ENCODE assay signal across 21 cellular contexts in genomic region chr1:170221031-170221430, GRCh38.
A peak's percentile ranks its signal among the peaks of the same experiment; 100 is the strongest.
DNase-seq lines count a peak whose midpoint lies in the region; ATAC-seq and TF ChIP-seq lines count a peak whose summit lies in the region.
"Had no signal": no experiment of that assay in that cellular context is flagged by ENCODE, and none has a peak within 500 bp of the region (broad histone marks: within the 10 kb centered on the region; RNA-seq: fewer than 3 reads in every experiment).

No MANE protein-coding gene starts in this region.

- no peaks in the 10 kb centered on the region for H3K36me3 Mint-ChIP-seq in Caco-2 (ENCODE audit: insufficient read depth, unreplicated experiment)
- H3K36me3 Mint-ChIP-seq: stimulated activated memory B cell treated with anti-CD40 and anti-IgM and Interleukin-4, amounts not matched to agents 10 μg/mL and 1 μg/mL and 100 μg/mL, for 72 hours had no signal

- H3K9me3 ChIP-seq in Caco-2 = no peaks in the 10 kb centered on the region
- no peaks in the 10 kb centered on the region for H3K9me3 ChIP-seq in right cardiac atrium (ENCODE audit: control insufficient read depth, low read length)
- no peaks in the 10 kb centered on the region for H3K9me3 ChIP-seq in sigmoid colon
- H3K9me3 ChIP-seq: Peyer's patch had no signal

- TF ChIP-seq EP300 in sigmoid colon (IDR thresholded peaks at IDR 0.05) = no peak

- POLR2A ChIA-PET in Caco-2 (lab: Charles Lee) = no interaction called here

- no TSS peak for BruUV-seq in Caco-2 (replicated peaks; lab: Mats Ljungman, UMichigan)

- CTCF ChIA-PET in Caco-2 (lab: Charles Lee) = no interaction called here

- H3K9me3 Mint-ChIP-seq in Caco-2 (ENCODE audit: unreplicated experiment) = peaks cover 9% of the 10 kb centered on the region
- H3K9me3 Mint-ChIP-seq: CD4-positive, alpha-beta T cell; central memory CD8-positive, alpha-beta T cell had no signal

- WGBS in right cardiac atrium = 34% methylated on average over 2 of the region's 2 CpGs
- whole genome bisulfite sequencing in sigmoid colon, 2 donors = 72 to 92% methylated on average over 2 of the region's 2 CpGs

- peaks cover 5% of the 10 kb centered on the region for H3K27me3 Mint-ChIP-seq in Caco-2 (ENCODE audit: insufficient read depth, unreplicated experiment)
- H3K27me3 Mint-ChIP-seq: stimulated activated memory B cell treated with anti-CD40 and anti-IgM and Interleukin-4, amounts not matched to agents 10 μg/mL and 1 μg/mL and 100 μg/mL, for 72 hours had no signal

- DNase-seq in Caco-2 (peak in 1 of 2 experiments; percentile 46), coronary artery (ENCODE audit: low spot score) (no peak), right cardiac atrium (peak in 1 of 3 donors; percentile 45), sigmoid colon (peak; percentile 68), NOMO-1 treated with DMSO at 0.1 percent for 48 hours (lab: John Stamatoyannopoulos, UW; ENCODE audit: unreplicated experiment) (no peak), glomerular visceral epithelial cell (ENCODE audit: extremely low spot score) (no peak)
- DNase-seq: activated CD8-positive, alpha-beta T cell treated with anti-CD3 and anti-CD28 coated beads for 36 hours; activated T-cell treated with anti-CD3 and anti-CD28 coated beads, Interleukin-2, amount 50 U/mL, for 72 hours; CD4-positive, alpha-beta T cell; effector CD8-positive, alpha-beta T cell; foreskin melanocyte; GOT3; NCI-H1092; NCI-H774; Peyer's patch had no signal

- H3K4me1 ChIP-seq in Caco-2 = peaks cover 10% of the 10 kb centered on the region; the same call in 1 of the 2 replicates
- H3K4me1 ChIP-seq in right cardiac atrium (ENCODE audit: control insufficient read depth, insufficient read depth, low read length) = peaks cover 10% of the 10 kb centered on the region
- H3K4me1 ChIP-seq in sigmoid colon = peaks cover 0 to 13% (median 9%) of the 10 kb centered on the region in 4 donors
- H3K4me1 ChIP-seq: Peyer's patch had no signal

- intact Hi-C loops in Caco-2 (cut with micrococcal nuclease; ENCODE audit: unreplicated experiment) = no loop called here
- intact Hi-C loops in right cardiac atrium (cut with DNase I) = no loop called here
- intact Hi-C loops in sigmoid colon (cut with DNase I) = no loop called here

- H3K27ac Mint-ChIP-seq in Caco-2 (ENCODE audit: unreplicated experiment) = peak overlapping the region; percentile 3
- H3K27ac Mint-ChIP-seq: activated CD8-positive, alpha-beta T cell treated with anti-CD3 and anti-CD28 coated beads for 36 hours; activated T-cell treated with anti-CD3 and anti-CD28 coated beads, Interleukin-2, amount 50 U/mL, for 72 hours; CD4-positive, alpha-beta T cell; stimulated activated memory B cell treated with anti-CD40 and anti-IgM and Interleukin-4, amounts not matched to agents 10 μg/mL and 1 μg/mL and 100 μg/mL, for 72 hours had no signal

- TF ChIP-seq POLR2A in sigmoid colon (IDR thresholded peaks at IDR 0.05) = no peak

- H3K4me3 ChIP-seq in Caco-2 (ENCODE audit: low read depth, low read length) (no peak overlapping the region), coronary artery (no peak overlapping the region), right cardiac atrium (ENCODE audit: low read length) (no peak overlapping the region), sigmoid colon (no peak overlapping the region)
- H3K4me3 ChIP-seq: Peyer's patch, smooth muscle cell had no signal

- H3K27ac ChIP-seq in coronary artery (peak overlapping the region; percentile 4 to 85), right cardiac atrium (ENCODE audit: low read length) (peak overlapping the region; percentile 71), sigmoid colon (peak overlapping the region in 2 of 4 donors; percentile 12 to 77)
- H3K27ac ChIP-seq: KMS-11, Peyer's patch had no signal

- ATAC-seq in right cardiac atrium (peak; percentile 77 to 89), HG03135 (IDR thresholded peaks at IDR 0.05; ENCODE audit: unreplicated experiment) (no peak), HG03196 (IDR thresholded peaks at IDR 0.05; ENCODE audit: unreplicated experiment) (no peak)
- ATAC-seq: activated CD8-positive, alpha-beta T cell treated with anti-CD3 and anti-CD28 coated beads for 36 hours; activated T-cell treated with anti-CD3 and anti-CD28 coated beads, Interleukin-2, amount 50 U/mL, for 72 hours; stimulated activated memory B cell treated with anti-CD40 and anti-IgM and Interleukin-4, amounts not matched to agents 10 μg/mL and 1 μg/mL and 100 μg/mL, for 72 hours had no signal

- no peaks in the 10 kb centered on the region for H3K27me3 ChIP-seq in Caco-2 (replicated peaks; ENCODE audit: control insufficient read depth, insufficient read depth, low read length)
- H3K27me3 ChIP-seq in right cardiac atrium (ENCODE audit: control insufficient read depth, insufficient read depth) = no peaks in the 10 kb centered on the region
- no peaks in the 10 kb centered on the region for H3K27me3 ChIP-seq in sigmoid colon
- H3K27me3 ChIP-seq: Peyer's patch had no signal

- no peak overlapping the region for H3K4me3 Mint-ChIP-seq in Caco-2 (ENCODE audit: unreplicated experiment)
- H3K4me3 Mint-ChIP-seq: activated CD8-positive, alpha-beta T cell treated with anti-CD3 and anti-CD28 coated beads for 36 hours; activated T-cell treated with anti-CD3 and anti-CD28 coated beads, Interleukin-2, amount 50 U/mL, for 72 hours; CD4-positive, alpha-beta T cell; central memory CD8-positive, alpha-beta T cell; stimulated activated memory B cell treated with anti-CD40 and anti-IgM and Interleukin-4, amounts not matched to agents 10 μg/mL and 1 μg/mL and 100 μg/mL, for 72 hours had no signal

- no peaks in the 10 kb centered on the region for H3K36me3 ChIP-seq in Caco-2 (ENCODE audit: control insufficient read depth, insufficient read depth, low read length)
- H3K36me3 ChIP-seq in sigmoid colon = no peaks in the 10 kb centered on the region
- H3K36me3 ChIP-seq: Peyer's patch had no signal

- peaks cover 12% of the 10 kb centered on the region for H3K4me1 Mint-ChIP-seq in Caco-2 (ENCODE audit: low read depth, unreplicated experiment)
- H3K4me1 Mint-ChIP-seq: central memory CD8-positive, alpha-beta T cell; stimulated activated memory B cell treated with anti-CD40 and anti-IgM and Interleukin-4, amounts not matched to agents 10 μg/mL and 1 μg/mL and 100 μg/mL, for 72 hours had no signal

- TF ChIP-seq CTCF in Caco-2 (IDR thresholded peaks at IDR 0.05; ENCODE audit: insufficient read depth in 1 of 2, low read depth in 1 of 2, low read length in 1 of 2, severe bottlenecking in 1 of 2, unreplicated experiment in 1 of 2) (no peak), coronary artery (IDR thresholded peaks at IDR 0.05) (no peak), sigmoid colon (IDR thresholded peaks at IDR 0.05) (no peak)

Comparison
In these comparisons a context has a peak if more than half of its experiments do, and no peak if none do; other contexts are left out.
1. ATAC-seq: peak in right cardiac atrium (2 of 2); none in HG03135 (single experiment) and HG03196 (single experiment).